ENCODE assay signal across 19 cellular contexts in the genomic region with DNA sequence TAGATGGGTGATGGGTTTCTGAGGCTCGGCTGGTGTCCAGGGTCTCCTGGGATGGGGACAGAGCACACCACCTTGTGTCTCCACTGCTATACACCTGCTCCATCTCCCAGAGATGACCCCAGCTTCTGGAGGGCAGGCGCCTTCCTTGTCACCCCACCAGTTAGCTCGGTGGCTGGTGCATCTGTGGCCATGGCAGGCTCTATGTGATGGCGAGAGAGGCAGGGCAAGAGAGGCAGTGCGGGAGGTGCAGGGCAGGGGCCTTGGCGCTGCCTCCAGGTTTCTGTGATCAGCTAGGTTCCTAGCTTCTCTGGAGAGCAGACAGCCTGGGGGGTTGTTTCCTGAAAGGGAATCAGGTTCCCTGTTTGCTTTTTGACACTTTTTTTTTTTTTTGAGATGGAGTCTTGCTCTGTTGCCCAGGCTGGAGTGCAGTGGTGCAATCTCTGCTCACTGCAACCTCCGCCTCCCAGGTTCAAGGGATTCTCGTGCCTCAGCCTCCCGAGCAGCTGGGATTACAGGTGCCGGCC.
DNase-seq lines count a peak whose midpoint lies in the region; ATAC-seq and TF ChIP-seq lines count a peak whose summit lies in the region.
"Had no signal": no experiment of that assay in that cellular context is flagged by ENCODE, and none has a peak within 500 bp of the region (broad histone marks: within the 10 kb centered on the region; RNA-seq: fewer than 3 reads in every experiment).

No MANE protein-coding gene starts in this region.

- H3K23me2 ChIP-seq in H9 (ENCODE audit: insufficient read length, low read depth, low read length, poor library complexity, severe bottlenecking), result no peaks in the 10 kb centered on the region

- H3K27me3 ChIP-seq in H9 (ENCODE audit: insufficient read depth, low read length) (no peaks in the 10 kb centered on the region), neuronal stem cell (ENCODE audit: control insufficient read depth in 3 of 3, insufficient read depth in 3 of 3, low read depth in 1 of 3, low read length in 3 of 3) (no peaks in the 10 kb centered on the region), prostate gland (replicated peaks; ENCODE audit: insufficient read depth) (no peaks in the 10 kb centered on the region)
- H3K27me3 ChIP-seq: BLaER1 treated with 17β-estradiol and CSF1 and Interleukin-3, amounts not matched to agents 10 nM and 100 nM had no signal

- H3K36me3 Mint-ChIP-seq in H9 (ENCODE audit: insufficient read depth in 1 of 3, low read depth in 3 of 3) (no peaks in the 10 kb centered on the region), T-helper 17 cell (ENCODE audit: low read depth) (no peaks in the 10 kb centered on the region)
- no peaks in the 10 kb centered on the region for H3K36me3 Mint-ChIP-seq in stimulated activated naive B cell treated with anti-CD40 and anti-IgM and Interleukin-4, amounts not matched to agents 10 μg/mL and 1 μg/mL and 100 μg/mL, for 72 hours
- H3K36me3 Mint-ChIP-seq: CD8-positive, alpha-beta T cell had no signal

- H3K4me1 Mint-ChIP-seq in H9 (peaks cover 0 to 3% of the 10 kb centered on the region in 2 experiments; a peak in 3 of 4 replicates), T-helper 17 cell (no peaks in the 10 kb centered on the region)
- no peaks in the 10 kb centered on the region for H3K4me1 Mint-ChIP-seq in stimulated activated naive B cell treated with anti-CD40 and anti-IgM and Interleukin-4, amounts not matched to agents 10 μg/mL and 1 μg/mL and 100 μg/mL, for 72 hours
- H3K4me1 Mint-ChIP-seq: B cell had no signal

- H2BK5ac ChIP-seq in H9 (ENCODE audit: insufficient read length, low read length), result no peak overlapping the region
- no peak overlapping the region for H2BK5ac ChIP-seq in neuronal stem cell (ENCODE audit: low read length)

- H4K91ac ChIP-seq in H9 (ENCODE audit: insufficient read length, low read depth, low read length) (no peak overlapping the region), neuronal stem cell (ENCODE audit: low read depth, low read length, poor library complexity) (no peak overlapping the region)

- H2BK12ac ChIP-seq in H9 (ENCODE audit: insufficient read length, low read depth, low read length), result no peak overlapping the region
- no peak overlapping the region for H2BK12ac ChIP-seq in neuronal stem cell (ENCODE audit: low read length)

- H3T11ph ChIP-seq in H9 (ENCODE audit: low read length), result no peak overlapping the region

- no peak overlapping the region for H4K5ac ChIP-seq in H9 (ENCODE audit: insufficient read length, low read depth, low read length)

- H4K20me1 ChIP-seq in H9 (ENCODE audit: control insufficient read depth, insufficient read depth, insufficient read length), result no peaks in the 10 kb centered on the region

- no peaks in the 10 kb centered on the region for H3K9me3 Mint-ChIP-seq in H9
- H3K9me3 Mint-ChIP-seq in stimulated activated naive B cell treated with anti-CD40 and anti-IgM and Interleukin-4, amounts not matched to agents 10 μg/mL and 1 μg/mL and 100 μg/mL, for 72 hours, result peaks cover 0 to 2% of the 10 kb centered on the region in 2 donors
- H3K9me3 Mint-ChIP-seq: CD4-positive, alpha-beta T cell; CD8-positive, alpha-beta T cell had no signal

- H3K9ac ChIP-seq in H9 (ENCODE audit: extremely low read depth, insufficient read length, low read length) (no peak overlapping the region), neuronal stem cell (ENCODE audit: low read depth, low read length, poor library complexity) (peak overlapping the region; percentile 61)
- H3K9ac ChIP-seq: BLaER1 treated with 17β-estradiol and CSF1 and Interleukin-3, amounts not matched to agents 10 nM and 100 nM had no signal

- no peak overlapping the region for H2BK120ac ChIP-seq in H9 (ENCODE audit: low read depth, low read length, poor library complexity, severe bottlenecking)
- H2BK120ac ChIP-seq in neuronal stem cell (ENCODE audit: low read depth, low read length), result no peak overlapping the region

- intact Hi-C loops in prostate gland (cut with DNase I), result no loop called here

- no peak overlapping the region for H3K56ac ChIP-seq in H9 (ENCODE audit: insufficient read length, low read depth, low read length)

- H3K27ac Mint-ChIP-seq in H9 (no peak overlapping the region), T-helper 17 cell (no peak overlapping the region)
- peak overlapping the region; percentile 56 for H3K27ac Mint-ChIP-seq in stimulated activated naive B cell treated with anti-CD40 and anti-IgM and Interleukin-4, amounts not matched to agents 10 μg/mL and 1 μg/mL and 100 μg/mL, for 72 hours
- H3K27ac Mint-ChIP-seq: B cell; CD4-positive, alpha-beta T cell; CD8-positive, alpha-beta T cell had no signal

- H3K4me3 Mint-ChIP-seq in H9 (no peak overlapping the region), T-helper 17 cell (peak overlapping the region; percentile 12)
- no peak overlapping the region for H3K4me3 Mint-ChIP-seq in stimulated activated naive B cell treated with anti-CD40 and anti-IgM and Interleukin-4, amounts not matched to agents 10 μg/mL and 1 μg/mL and 100 μg/mL, for 72 hours
- H3K4me3 Mint-ChIP-seq: B cell; CD4-positive, alpha-beta T cell; CD8-positive, alpha-beta T cell had no signal

- H3K4me2 ChIP-seq in H9 (ENCODE audit: insufficient read depth, insufficient read length, low read length), result no peak overlapping the region
- H3K4me2 ChIP-seq in neuronal stem cell (ENCODE audit: insufficient read depth, low read length, poor library complexity, severe bottlenecking), result no peak overlapping the region
- H3K4me2 ChIP-seq: A549; BLaER1 treated with 17β-estradiol and CSF1 and Interleukin-3, amounts not matched to agents 10 nM and 100 nM had no signal

- H3K79me2 ChIP-seq in H9 (ENCODE audit: insufficient read depth, low read length), result no peaks in the 10 kb centered on the region

- H3K27me3 Mint-ChIP-seq in H9 (ENCODE audit: low read depth) (peaks cover 2% of the 10 kb centered on the region; the same call in 1 of the 2 replicates), T-helper 17 cell (peaks cover 21% of the 10 kb centered on the region)
- H3K27me3 Mint-ChIP-seq in stimulated activated naive B cell treated with anti-CD40 and anti-IgM and Interleukin-4, amounts not matched to agents 10 μg/mL and 1 μg/mL and 100 μg/mL, for 72 hours, result no peaks in the 10 kb centered on the region
- H3K27me3 Mint-ChIP-seq: B cell; CD4-positive, alpha-beta T cell had no signal

- H3K4me3 ChIP-seq in neuronal stem cell (ENCODE audit: low read length in 2 of 2) (no peak overlapping the region), prostate gland (no peak overlapping the region)
- H3K4me3 ChIP-seq: A549; BLaER1 treated with 17β-estradiol and CSF1 and Interleukin-3, amounts not matched to agents 10 nM and 100 nM had no signal

- no CpG with 5 or more reads among the region's 10 CpGs for WGBS in H9 (ENCODE audit: extremely low coverage, insufficient read length, low lambda C conversion rate)
- WGBS in neuronal stem cell (ENCODE audit: extremely low coverage in 2 of 2, insufficient read length in 2 of 2, insufficient replicate concordance in 1 of 2), 2 donors, result no CpG with 5 or more reads among the region's 10 CpGs
- WGBS in prostate gland, result 94% methylated on average over 10 of the region's 10 CpGs

- ATAC-seq in T-helper 17 cell, result no peak
- ATAC-seq in stimulated activated naive B cell treated with anti-CD40 and anti-IgM and Interleukin-4, amounts not matched to agents 10 μg/mL and 1 μg/mL and 100 μg/mL, for 72 hours (replicated peaks), result no peak
- no peak for ATAC-seq in HG02642 (IDR thresholded peaks at IDR 0.05; ENCODE audit: poor library complexity, unreplicated experiment)
- ATAC-seq: CD8-positive, alpha-beta T cell had no signal

- no peak overlapping the region for H3K23ac ChIP-seq in H9 (ENCODE audit: insufficient read length, low read depth, low read length)
- no peak overlapping the region for H3K23ac ChIP-seq in neuronal stem cell (ENCODE audit: low read depth, low read length, poor library complexity)

- DNase-seq in H9 (peak; percentile 3), T-helper 17 cell (no peak), neuronal stem cell (ENCODE audit: low spot score) (no peak), NCI-H345 (lab: John Stamatoyannopoulos, UW) (no peak), prostate gland (ENCODE audit: low spot score) (no peak)
- no peak for DNase-seq in stimulated activated naive B cell treated with anti-CD40 and anti-IgM and Interleukin-4, amounts not matched to agents 10 μg/mL and 1 μg/mL and 100 μg/mL, for 72 hours
- DNase-seq: AML-193; Caco-2; Calu3; CD4-positive, alpha-beta T cell; CD8-positive, alpha-beta T cell; DMS79 treated with DMSO at 0.1 percent for 48 hours; GF-D8 had no signal

- H3K4ac ChIP-seq in H9 (ENCODE audit: low read depth, low read length) (no peak overlapping the region), neuronal stem cell (ENCODE audit: low read length) (no peak overlapping the region)

- H3K4me1 ChIP-seq in H9 (ENCODE audit: insufficient read depth, low read length) (no peaks in the 10 kb centered on the region), neuronal stem cell (ENCODE audit: control insufficient read depth in 2 of 2, insufficient read depth in 1 of 2, low read depth in 1 of 2, low read length in 2 of 2) (peaks cover 5 to 8% of the 10 kb centered on the region in 2 donors), prostate gland (replicated peaks) (no peaks in the 10 kb centered on the region)
- H3K4me1 ChIP-seq: A549; BLaER1 treated with 17β-estradiol and CSF1 and Interleukin-3, amounts not matched to agents 10 nM and 100 nM; Caco-2 had no signal

- TF ChIP-seq POLR2A in prostate gland (IDR thresholded peaks at IDR 0.05), result no peak

- H3K27ac ChIP-seq in H9 (ENCODE audit: insufficient read length, low read depth, low read length) (no peak overlapping the region), neuronal stem cell (replicated peaks; ENCODE audit: low read length) (no peak overlapping the region), prostate gland (no peak overlapping the region)
- H3K27ac ChIP-seq: 22Rv1; A549; BLaER1 treated with 17β-estradiol and CSF1 and Interleukin-3, amounts not matched to agents 10 nM and 100 nM; C4-2B had no signal

- no peak overlapping the region for H2AFZ ChIP-seq in H9 (ENCODE audit: low read length)
- H2AFZ ChIP-seq in neuronal stem cell (ENCODE audit: low read length), result no peak overlapping the region

- H2BK15ac ChIP-seq in H9 (ENCODE audit: low read depth, low read length), result no peak overlapping the region
- H2BK15ac ChIP-seq in neuronal stem cell (ENCODE audit: low read length), result no peak overlapping the region

- TF ChIP-seq CTCF in H9 (conservative IDR thresholded peaks at IDR 0.05), result no peak
- TF ChIP-seq CTCF in prostate gland (IDR thresholded peaks at IDR 0.05), result no peak

- no peaks in the 10 kb centered on the region for H3K36me3 ChIP-seq in neuronal stem cell (replicated peaks in 1 of 2; ENCODE audit: control insufficient read depth in 2 of 2, insufficient read depth in 2 of 2, low read length in 2 of 2)
- H3K36me3 ChIP-seq in prostate gland, result no peaks in the 10 kb centered on the region
- H3K36me3 ChIP-seq: BLaER1 treated with 17β-estradiol and CSF1 and Interleukin-3, amounts not matched to agents 10 nM and 100 nM had no signal

- H3K14ac ChIP-seq in H9 (ENCODE audit: insufficient read depth, low read length), result no peak overlapping the region
- no peak overlapping the region for H3K14ac ChIP-seq in neuronal stem cell (ENCODE audit: low read length)

- H3K18ac ChIP-seq in H9 (ENCODE audit: insufficient read length, low read depth, low read length) (no peak overlapping the region), neuronal stem cell (ENCODE audit: low read length) (peak overlapping the region; percentile 65)

- H3K9me3 ChIP-seq in H9 (ENCODE audit: control insufficient read depth, low read depth, low read length) (no peaks in the 10 kb centered on the region), T-helper 17 cell (ENCODE audit: control insufficient read depth, low read length, poor library complexity, severe bottlenecking) (no peaks in the 10 kb centered on the region), neuronal stem cell (replicated peaks in 1 of 2; ENCODE audit: control insufficient read depth in 2 of 2, insufficient read depth in 1 of 2, low read depth in 1 of 2, low read length in 2 of 2) (no peaks in the 10 kb centered on the region), prostate gland (no peaks in the 10 kb centered on the region)
- H3K9me3 ChIP-seq: A549; BLaER1 treated with 17β-estradiol and CSF1 and Interleukin-3, amounts not matched to agents 10 nM and 100 nM; Caco-2 had no signal

- no peak overlapping the region for H2AK5ac ChIP-seq in H9 (ENCODE audit: insufficient read length, low read length)
- no peak overlapping the region for H2AK5ac ChIP-seq in neuronal stem cell (ENCODE audit: low read depth, low read length)

- no peaks in the 10 kb centered on the region for H3K79me1 ChIP-seq in H9 (ENCODE audit: insufficient read depth, low read depth, low read length, poor library complexity, severe bottlenecking)
- H3K79me1 ChIP-seq in neuronal stem cell (ENCODE audit: low read depth, low read length), result no peaks in the 10 kb centered on the region

- no peak overlapping the region for H4K8ac ChIP-seq in H9 (replicated peaks; ENCODE audit: insufficient read length, low read depth, low read length)
- H4K8ac ChIP-seq in neuronal stem cell (ENCODE audit: low read depth, low read length), result no peak overlapping the region

- H2BK20ac ChIP-seq in H9 (ENCODE audit: low read depth, low read length, poor library complexity, severe bottlenecking), result no peak overlapping the region
